20 cellular contexts compared by ENCODE assay signal in the genomic region with DNA sequence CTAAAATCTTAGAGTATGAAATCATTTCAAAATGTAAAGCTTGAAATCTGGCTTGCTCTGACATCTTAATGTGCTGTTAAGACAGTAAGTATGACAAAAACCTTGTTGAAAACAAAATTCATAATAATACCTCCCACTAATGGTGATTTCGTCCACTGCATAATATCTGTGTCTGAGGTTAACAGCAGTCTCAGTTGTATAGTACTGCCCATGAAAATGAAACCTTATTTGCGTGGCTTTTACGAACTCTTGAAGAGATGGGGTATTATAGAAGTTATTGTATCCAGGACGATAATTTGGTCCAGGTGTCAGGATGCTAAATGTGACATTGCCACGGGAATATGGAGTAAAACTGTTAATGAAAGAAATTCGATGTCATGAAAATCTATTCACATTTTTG.
DNase-seq lines count a peak whose midpoint lies in the region; ATAC-seq and TF ChIP-seq lines count a peak whose summit lies in the region.
"Had no signal": no experiment of that assay in that cellular context is flagged by ENCODE, and none has a peak within 500 bp of the region (broad histone marks: within the 10 kb centered on the region; RNA-seq: fewer than 3 reads in every experiment).

No MANE protein-coding gene starts in this region.

- H3K4me1 Mint-ChIP-seq in HFFc6 (ENCODE audit: low read depth): peaks cover 10% of the 10 kb centered on the region
- H3K4me1 Mint-ChIP-seq: CD4-positive, alpha-beta memory T cell had no signal

- no peaks in the 10 kb centered on the region for H3K9me3 ChIP-seq in uterus
- H3K9me3 ChIP-seq: Caco-2, HAP-1 had no signal

- peak overlapping the region; percentile 5 for H2AFZ ChIP-seq in ACC112 (ENCODE audit: low read length, unreplicated experiment)

- no peak overlapping the region for H3K27ac Mint-ChIP-seq in HFFc6
- H3K27ac Mint-ChIP-seq: CD4-positive, alpha-beta memory T cell had no signal

- H3K4me3 Mint-ChIP-seq in HFFc6: peak overlapping the region; percentile 83
- H3K4me3 Mint-ChIP-seq: CD4-positive, alpha-beta memory T cell had no signal

- no peaks in the 10 kb centered on the region for H3K27me3 Mint-ChIP-seq in HFFc6 (ENCODE audit: insufficient read depth)
- H3K27me3 Mint-ChIP-seq: CD4-positive, alpha-beta memory T cell had no signal

- no peaks in the 10 kb centered on the region for H3K9me3 Mint-ChIP-seq in HFFc6

- no peak for DNase-seq in HFFc6
- DNase-seq in OCI-M1 (lab: John Stamatoyannopoulos, UW): peak; percentile 25
- DNase-seq in skeletal muscle cell (ENCODE audit: low read depth): no peak
- no peak for DNase-seq in uterus
- DNase-seq in NCI-H1417 treated with DMSO at 0.1 percent for 48 hours (lab: John Stamatoyannopoulos, UW): no peak
- DNase-seq in globus pallidus (ENCODE audit: low spot score): no peak
- DNase-seq: ACHN; AML-193; C1 segment of cervical spinal cord; Caco-2; CD4-positive, alpha-beta memory T cell; DMS 273 treated with DMSO at 0.1 percent for 48 hours; DMS79; EL; GF-D8; GOT3 had no signal

- H3K27me3 ChIP-seq in ACC112 (ENCODE audit: insufficient read depth, low read length) (no peaks in the 10 kb centered on the region), uterus (no peaks in the 10 kb centered on the region)

- intact Hi-C loops in uterus (cut with DNase I; ENCODE audit: low total_unique reads): no loop called here

- H3K79me2 ChIP-seq in ACC112 (ENCODE audit: control insufficient read depth, insufficient read depth, low read length, unreplicated experiment): no peaks in the 10 kb centered on the region

- no peaks in the 10 kb centered on the region for H3K36me3 Mint-ChIP-seq in HFFc6 (ENCODE audit: low read depth)
- H3K36me3 Mint-ChIP-seq: CD4-positive, alpha-beta memory T cell had no signal

- H3K4me1 ChIP-seq in ACC112 (ENCODE audit: control insufficient read depth, insufficient read depth, low read length, unreplicated experiment) (peaks cover 6% of the 10 kb centered on the region), uterus (no peaks in the 10 kb centered on the region)
- H3K4me1 ChIP-seq: HAP-1 had no signal

- no peak for ATAC-seq in GM19397 (IDR thresholded peaks at IDR 0.05; ENCODE audit: unreplicated experiment)

- TF ChIP-seq POLR2A in uterus (IDR thresholded peaks at IDR 0.05): no peak

- TF ChIP-seq CTCF in HFFc6 (IDR thresholded peaks at IDR 0.05): no peak
- no peak for TF ChIP-seq CTCF in uterus (IDR thresholded peaks at IDR 0.05)

- H3K4me3 ChIP-seq in ACC112 (ENCODE audit: low read depth, low read length) (peak overlapping the region; percentile 40), skeletal muscle cell (ENCODE audit: low read depth, low read length) (peak overlapping the region; percentile 1), uterus (no peak overlapping the region)
- H3K4me3 ChIP-seq: HAP-1 had no signal

- H3K36me3 ChIP-seq in ACC112 (ENCODE audit: insufficient read depth, low read length) (no peaks in the 10 kb centered on the region), uterus (no peaks in the 10 kb centered on the region)
- H3K36me3 ChIP-seq: HAP-1 had no signal

- H3K27ac ChIP-seq in ACC112 (ENCODE audit: low read depth, low read length) (no peak overlapping the region), uterus (no peak overlapping the region)
- H3K27ac ChIP-seq: 22Rv1 had no signal

Comparison
In these comparisons a context has a peak if more than half of its experiments do, and no peak if none do; other contexts are left out.
1. H3K4me3 ChIP-seq: peak in ACC112 (single experiment) and skeletal muscle cell (single experiment); none in uterus (0 of 2).